8 cellular contexts compared by ENCODE assay signal in the genomic region with DNA sequence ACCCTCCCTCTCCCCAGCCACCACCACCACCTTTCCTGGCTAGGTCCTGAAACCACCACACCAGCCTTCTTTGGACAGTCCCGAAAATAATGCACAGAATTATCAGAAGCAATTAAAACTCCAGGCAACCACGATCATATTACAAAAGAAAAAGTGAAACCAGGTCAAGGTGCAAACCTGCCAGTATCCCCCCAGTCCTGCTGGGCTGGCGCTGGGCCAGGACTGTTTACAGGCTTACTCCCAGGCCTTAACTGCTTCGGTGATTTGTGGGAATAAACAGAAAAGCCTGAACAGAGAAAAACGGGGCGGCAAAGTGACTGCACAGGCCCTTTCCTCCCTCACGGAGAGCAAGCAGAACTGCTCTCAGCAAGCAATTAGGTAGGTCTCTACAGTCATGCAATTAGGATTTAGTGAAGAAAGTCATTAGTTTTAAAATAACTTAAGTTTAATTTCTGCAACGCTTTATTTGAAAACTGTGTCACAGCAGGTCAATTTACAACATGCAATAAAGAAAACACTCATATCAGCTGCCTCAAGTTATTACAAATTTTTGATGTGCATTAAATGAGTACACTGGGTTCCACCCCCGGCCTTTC. TPM values are rescaled to one million over a fixed set of nuclear protein-coding genes. Genes with fewer than 3 reads are reported as not detected.
DNase-seq lines count a peak whose midpoint lies in the region; ATAC-seq, FAIRE-seq and TF ChIP-seq lines count a peak whose summit lies in the region.

No MANE protein-coding gene starts in this region.

- RAD21 ChIA-PET in HCT116 (lab: Charles Lee; ENCODE audit: low non-redundant PET in 1 of 2, low total read pairs in 2 of 2, uncharacterized antibody in 2 of 2, unreplicated experiment in 2 of 2): no interaction called here

- H3K9me2 ChIP-seq in HCT116 (ENCODE audit: insufficient read depth): no peaks in the 10 kb centered on the region

- BruUV-seq in HCT116 (replicated peaks; lab: Mats Ljungman, UMichigan) (TSS peak; percentile 77), HepG2 (replicated peaks; lab: Mats Ljungman, UMichigan) (TSS peak; percentile 78)

- 2% methylated on average over 9 of the region's 9 CpGs for WGBS in HepG2 (ENCODE audit: low lambda C conversion rate)

- POLR2A ChIA-PET in HCT116 (lab: Charles Lee): no interaction called here
- POLR2A ChIA-PET in HepG2 (lab: Yijun Ruan, JAX): interaction anchor here (1.1 kb wide), 1 partner anchor 102 kb away, joined by 3 read pairs; no protein-coding TSS in a partner anchor

- H3K4me1 Mint-ChIP-seq in stimulated activated naive B cell treated with anti-CD40 and anti-IgM and Interleukin-4, amounts not matched to agents 10 μg/mL and 1 μg/mL and 100 μg/mL, for 72 hours: peaks cover 22 to 45% of the 10 kb centered on the region in 2 donors

- TF ChIP-seq EP300 in HepG2 (IDR thresholded peaks at IDR 0.05; ENCODE audit: low read depth in 2 of 2, low read length in 2 of 2): no peak
- TF ChIP-seq EP300 in HepG2 (CRISPR knock-in tag; IDR thresholded peaks at IDR 0.05; ENCODE audit: borderline replicate concordance): no peak

- H3K4me2 ChIP-seq in HCT116 (ENCODE audit: low read length) (peak overlapping the region; percentile 91), HepG2 (ENCODE audit: low read depth, low read length) (peak overlapping the region; percentile 89)

- peak overlapping the region; percentile 75 for H3K9ac ChIP-seq in HCT116 (ENCODE audit: low read length)
- peak overlapping the region; percentile 64 for H3K9ac ChIP-seq in SK-N-MC (ENCODE audit: insufficient read length)
- peak overlapping the region; percentile 73 for H3K9ac ChIP-seq in HepG2 (ENCODE audit: insufficient read depth, low read depth, low read length)

- ATAC-seq in HCT116 (no peak), HepG2 (no peak), HG03280 (IDR thresholded peaks at IDR 0.05; ENCODE audit: unreplicated experiment) (no peak)
- no peak for ATAC-seq in stimulated activated naive B cell treated with anti-CD40 and anti-IgM and Interleukin-4, amounts not matched to agents 10 μg/mL and 1 μg/mL and 100 μg/mL, for 72 hours (replicated peaks)

- peak overlapping the region; percentile 79 to 88 for H3K4me3 Mint-ChIP-seq in stimulated activated naive B cell treated with anti-CD40 and anti-IgM and Interleukin-4, amounts not matched to agents 10 μg/mL and 1 μg/mL and 100 μg/mL, for 72 hours

- H3K27ac Mint-ChIP-seq in stimulated activated naive B cell treated with anti-CD40 and anti-IgM and Interleukin-4, amounts not matched to agents 10 μg/mL and 1 μg/mL and 100 μg/mL, for 72 hours: peak overlapping the region; percentile 81

- H3K27ac ChIP-seq in 22Rv1: peak overlapping the region; percentile 86
- no peak overlapping the region for H3K27ac ChIP-seq in HCT116 (ENCODE audit: low read depth, low read length)
- no peak overlapping the region for H3K27ac ChIP-seq in SK-N-MC
- peak overlapping the region in 1 of 2 donors; percentile 20 for H3K27ac ChIP-seq in breast epithelium
- H3K27ac ChIP-seq in HepG2 (ENCODE audit: extremely low read length, insufficient read depth, low read length): peak overlapping the region; percentile 64

- TF ChIP-seq CTCF in 22Rv1 (IDR thresholded peaks at IDR 0.05) (no peak), HCT116 (IDR thresholded peaks at IDR 0.05 in 2 of 3, conservative IDR thresholded peaks at IDR 0.05 in 1 of 3; ENCODE audit: borderline replicate concordance in 1 of 3, insufficient read depth in 1 of 3, low read depth in 2 of 3, low read length in 2 of 3) (no peak), breast epithelium (IDR thresholded peaks at IDR 0.05) (no peak), HepG2 (CRISPR knock-in tag; IDR thresholded peaks at IDR 0.05) (no peak)

- peaks cover 3 to 11% of the 10 kb centered on the region in 2 donors for H3K36me3 Mint-ChIP-seq in stimulated activated naive B cell treated with anti-CD40 and anti-IgM and Interleukin-4, amounts not matched to agents 10 μg/mL and 1 μg/mL and 100 μg/mL, for 72 hours

- intact Hi-C loops in HCT116 (cut with micrococcal nuclease): loop anchor here (5.0 to 10.0 kb wide), 3 partner anchors 132 to 595 kb away; no protein-coding TSS in a partner anchor
- intact Hi-C loops in breast epithelium (cut with DNase I; ENCODE audit: low total_unique reads): no loop called here
- intact Hi-C loops in HepG2 (cut with micrococcal nuclease; ENCODE audit: unreplicated experiment): no loop called here

- peaks cover 54% of the 10 kb centered on the region for H3K79me2 ChIP-seq in HCT116 (ENCODE audit: insufficient read depth, low read length)
- H3K79me2 ChIP-seq in HepG2 (ENCODE audit: insufficient read depth, low read length): peaks cover 52% of the 10 kb centered on the region

- no peak for DNase-seq in HCT116 (ENCODE audit: low read depth, low spot score)
- DNase-seq in SK-N-MC (ENCODE audit: low read depth, low spot score): no peak
- DNase-seq in breast epithelium (ENCODE audit: low spot score in 2 of 2): peak in 1 of 2 donors; percentile 50
- DNase-seq in HepG2 (ENCODE audit: low spot score): peak; percentile 75
- DNase-seq in stimulated activated naive B cell treated with anti-CD40 and anti-IgM and Interleukin-4, amounts not matched to agents 10 μg/mL and 1 μg/mL and 100 μg/mL, for 72 hours: no peak
- no peak for DNase-seq in iPS-NIHi11 (ENCODE audit: low spot score)

- H2AFZ ChIP-seq in HCT116 (ENCODE audit: low read depth, low read length, poor library complexity, severe bottlenecking) (no peak overlapping the region), HepG2 (ENCODE audit: low read length) (no peak overlapping the region)

- H3K9me3 ChIP-seq in HCT116 (ENCODE audit: control insufficient read depth in 1 of 2, insufficient read depth in 1 of 2, low read depth in 1 of 2, low read length in 2 of 2) (no peaks in the 10 kb centered on the region), SK-N-MC (ENCODE audit: low read depth, low read length) (no peaks in the 10 kb centered on the region), breast epithelium (no peaks in the 10 kb centered on the region), HepG2 (ENCODE audit: low read length) (no peaks in the 10 kb centered on the region)

- peaks cover 16 to 30% of the 10 kb centered on the region in 2 experiments for H3K4me1 ChIP-seq in HCT116 (ENCODE audit: control insufficient read depth in 1 of 2, insufficient read depth in 2 of 2, low read length in 2 of 2)
- peaks cover 4 to 11% of the 10 kb centered on the region in 2 donors for H3K4me1 ChIP-seq in breast epithelium
- peaks cover 47% of the 10 kb centered on the region for H3K4me1 ChIP-seq in HepG2 (ENCODE audit: insufficient read depth, low read length)

- CTCF ChIA-PET in HCT116 (lab: Charles Lee): no interaction called here
- CTCF ChIA-PET in HepG2 (lab: Yijun Ruan, JAX; ENCODE audit: low intra/inter-chr PET ratio, low total read pairs): no interaction called here

- in situ Hi-C loops in HepG2 (cut with HindIII; ENCODE audit: extremely low pct_ligation_motif_present, low pct_unique_long_range_greater_than_20kb): loop anchor here (5.0 kb wide), 1 partner anchor 252 kb away; no protein-coding TSS in a partner anchor

- H3K9me3 Mint-ChIP-seq in stimulated activated naive B cell treated with anti-CD40 and anti-IgM and Interleukin-4, amounts not matched to agents 10 μg/mL and 1 μg/mL and 100 μg/mL, for 72 hours: no peaks in the 10 kb centered on the region

- peak; percentile 66 for FAIRE-seq in HepG2 (lab: Jason Lieb, UNC)

- H4K20me1 ChIP-seq in HCT116 (ENCODE audit: insufficient read depth): no peaks in the 10 kb centered on the region
- H4K20me1 ChIP-seq in HepG2 (ENCODE audit: insufficient read depth, low read length): peaks cover 42% of the 10 kb centered on the region

- TF ChIP-seq POLR2A in HCT116 (IDR thresholded peaks at IDR 0.05; ENCODE audit: borderline replicate concordance, extremely low read depth, insufficient read depth, insufficient read length) (no peak), breast epithelium (IDR thresholded peaks at IDR 0.05) (no peak), HepG2 (IDR thresholded peaks at IDR 0.05; ENCODE audit: insufficient read depth in 1 of 2, low read depth in 2 of 2, low read length in 2 of 2) (no peak; a peak in 1 of 4 replicates)

- peaks cover 0 to 6% of the 10 kb centered on the region in 2 donors for H3K27me3 Mint-ChIP-seq in stimulated activated naive B cell treated with anti-CD40 and anti-IgM and Interleukin-4, amounts not matched to agents 10 μg/mL and 1 μg/mL and 100 μg/mL, for 72 hours

- 0 out of 2 replicates have a peak, but pooled peaks have one; percentile 3 for TF ChIP-seq RAD21 in HCT116 (IDR thresholded peaks at IDR 0.05; ENCODE audit: low read depth)
- TF ChIP-seq RAD21 in HepG2 (CRISPR knock-in tag; IDR thresholded peaks at IDR 0.05): no peak

- H3K27me3 ChIP-seq in HCT116 (ENCODE audit: insufficient read depth, low read length) (no peaks in the 10 kb centered on the region), breast epithelium (no peaks in the 10 kb centered on the region), HepG2 (ENCODE audit: control insufficient read depth in 1 of 2, insufficient read depth in 2 of 2, low read length in 2 of 2) (no peaks in the 10 kb centered on the region)

- H3K36me3 ChIP-seq in HCT116 (ENCODE audit: control insufficient read depth in 1 of 2, insufficient read depth in 2 of 2, low read length in 2 of 2) (no peaks in the 10 kb centered on the region; a peak in 1 of 4 replicates), SK-N-MC (ENCODE audit: insufficient read depth, low read length) (no peaks in the 10 kb centered on the region), breast epithelium (no peaks in the 10 kb centered on the region), HepG2 (replicated peaks in 1 of 2; ENCODE audit: control insufficient read depth in 1 of 2, insufficient read depth in 2 of 2, low read length in 2 of 2) (no peaks in the 10 kb centered on the region)

- H3K4me3 ChIP-seq in HCT116 (replicated peaks in 1 of 2; ENCODE audit: low read depth in 1 of 2, low read length in 2 of 2) (peak overlapping the region; percentile 67), SK-N-MC (peak overlapping the region; percentile 81), breast epithelium (peak overlapping the region; percentile 56 to 88 (median 73)), HepG2 (replicated peaks in 1 of 3; ENCODE audit: insufficient read depth in 1 of 3, low read depth in 2 of 3, low read length in 3 of 3) (peak overlapping the region; percentile 71 to 91 (median 77))

RNA-seq across cellular contexts. Expression of gene HDAC4, which starts 1.3 kb away (rescaled TPM):
- total RNA-seq in HCT116 (2021; ENCODE audit: unreplicated experiment): 47.6 TPM
- 11.0 and 13.8 TPM in 2 replicates for polyA plus RNA-seq in HCT116 (2012)
- total RNA-seq in breast epithelium: 10 to 100 TPM; 20.3 to 36.0 (median 32.8) TPM
- 9.1 and 10.1 TPM in 2 replicates for total RNA-seq in HepG2 (2016; rRNA removed; fragmentation: Illumina TruSeq; extraction: Trizol)
- 19.0 and 23.2 TPM in 2 replicates for total RNA-seq in HepG2 (2016; cell fraction: cytosol; rRNA removed; fragmentation: Illumina TruSeq; extraction: Trizol; ENCODE audit: low read depth)
- total RNA-seq in HepG2 (2016; cell fraction: insoluble cytoplasmic fraction; rRNA removed; fragmentation: Illumina TruSeq; extraction: Trizol): 8.7 and 10.2 TPM in 2 replicates
- total RNA-seq in HepG2 (2016; cell fraction: membrane; rRNA removed; fragmentation: Illumina TruSeq; extraction: Trizol): 8.0 and 11.2 TPM in 2 replicates
- total RNA-seq in HepG2 (2016; cell fraction: nucleus; rRNA removed; fragmentation: Illumina TruSeq; extraction: Trizol): 14.9 and 20.4 TPM in 2 replicates
- polyA plus RNA-seq in HepG2 (2011; rRNA removed): 11.5 and 11.9 TPM in 2 replicates
- polyA plus RNA-seq in HepG2 (2011; cell fraction: cytosol; rRNA removed): 6.8 and 7.6 TPM in 2 replicates
- 60.5 and 78.4 TPM in 2 replicates for polyA plus RNA-seq in HepG2 (2011; cell fraction: nucleus; rRNA removed)
- 8.7 and 10.7 TPM in 2 replicates for polyA plus RNA-seq in HepG2 (2012)
- 0.57 and 0.92 TPM in 2 replicates for polyA plus RNA-seq in HepG2 (2016; cell fraction: cytosol; fragmentation: Illumina TruSeq; extraction: Trizol; ENCODE audit: low read depth)
- polyA plus RNA-seq in HepG2 (2016; cell fraction: insoluble cytoplasmic fraction; fragmentation: Illumina TruSeq; extraction: Trizol; ENCODE audit: low read depth): 5.1 and 7.0 TPM in 2 replicates
- polyA plus RNA-seq in HepG2 (2016; cell fraction: membrane; fragmentation: Illumina TruSeq; extraction: Trizol; ENCODE audit: low read depth): 1.6 and 2.5 TPM in 2 replicates
- 12.4 and 16.1 TPM in 2 replicates for polyA plus RNA-seq in HepG2 (2016; cell fraction: nucleus; fragmentation: Illumina TruSeq; extraction: Trizol; ENCODE audit: insufficient read depth, low read depth)
- 27.5 and 29.0 TPM in 2 replicates for polyA minus RNA-seq in HepG2 (2011; rRNA and poly(A)+ RNA removed; ENCODE audit: low replicate concordance)
- 10.9 and 14.4 TPM in 2 replicates for polyA minus RNA-seq in HepG2 (2011; cell fraction: cytosol; rRNA and poly(A)+ RNA removed)
- polyA minus RNA-seq in HepG2 (2011; cell fraction: nucleus; rRNA and poly(A)+ RNA removed): 64.9 and 80.1 TPM in 2 replicates

Comparison
In these comparisons a context has a peak if more than half of its experiments do, and no peak if none do; other contexts are left out.
1. H3K27ac ChIP-seq: peak in 22Rv1 (single experiment) and HepG2 (single experiment); none in HCT116 (single experiment) and SK-N-MC (single experiment).
2. Peak in every context shown above with its lines, with median percentiles within 50 percentile points of each other: H3K4me3 ChIP-seq and H3K9ac ChIP-seq.